In genomic region chr5:179530069-179530998, GRCh38 we compare ENCODE assay signal across 8 cellular contexts. TPM values are rescaled to one million over a fixed set of nuclear protein-coding genes. Genes with fewer than 3 reads are reported as not detected.
DNase-seq lines count a peak whose midpoint lies in the region; ATAC-seq and TF ChIP-seq lines count a peak whose summit lies in the region.

No MANE protein-coding gene starts in this region.

- peak overlapping the region; percentile 75 for H3K4me3 ChIP-seq in BLaER1
- H3K4me3 ChIP-seq in psoas muscle, result peak overlapping the region; percentile 62
- peak overlapping the region; percentile 58 for H3K4me3 ChIP-seq in upper lobe of right lung

- H3K4me1 ChIP-seq in BLaER1 (peaks cover 11% of the 10 kb centered on the region), psoas muscle (no peaks in the 10 kb centered on the region), upper lobe of right lung (peaks cover 9% of the 10 kb centered on the region)

- peak overlapping the region; percentile 81 for H3K9ac ChIP-seq in BLaER1

- H3K36me3 ChIP-seq in BLaER1, result no peaks in the 10 kb centered on the region
- no peaks in the 10 kb centered on the region for H3K36me3 ChIP-seq in psoas muscle (ENCODE audit: insufficient read depth in 1 of 2, low read depth in 1 of 2)
- no peaks in the 10 kb centered on the region for H3K36me3 ChIP-seq in upper lobe of right lung

- peak overlapping the region; percentile 90 for H3K4me2 ChIP-seq in BLaER1

- peak; percentile 47 for TF ChIP-seq CTCF in GM20000 (IDR thresholded peaks at IDR 0.05; ENCODE audit: extremely low read depth, missing control alignments)
- peak; percentile 15 for TF ChIP-seq CTCF in psoas muscle (IDR thresholded peaks at IDR 0.05)
- TF ChIP-seq CTCF in upper lobe of right lung (IDR thresholded peaks at IDR 0.05), result peak; percentile 48

- DNase-seq in GM20000 (ENCODE audit: low spot score), result peak; percentile 84
- DNase-seq in NCI-H1930 (lab: John Stamatoyannopoulos, UW), result peak; percentile 15 to 41
- DNase-seq in activated T-helper 9 cell treated with anti-CD3 and anti-CD28 coated beads, Interleukin-2, amount 50 U/mL, for 16 hours (ENCODE audit: low read depth), result peak; percentile 46
- DNase-seq in Right ventricle myocardium superior, result peak; percentile 82
- DNase-seq in psoas muscle, result peak; percentile 60 to 79
- DNase-seq in upper lobe of right lung, result peak; percentile 83
- DNase-seq in NCI-H1105 (lab: John Stamatoyannopoulos, UW), result no peak

- H3K27me3 ChIP-seq in BLaER1 (no peaks in the 10 kb centered on the region), psoas muscle (ENCODE audit: insufficient read depth in 3 of 3, low read length in 2 of 3) (peaks cover 0 to 31% (median 12%) of the 10 kb centered on the region in 3 donors), upper lobe of right lung (no peaks in the 10 kb centered on the region)

- intact Hi-C loops in Right ventricle myocardium superior (cut with DNase I), result no loop called here
- intact Hi-C loops in psoas muscle (cut with DNase I), result no loop called here
- intact Hi-C loops in upper lobe of right lung (cut with DNase I), result no loop called here

- H3K27ac ChIP-seq in BLaER1 (peak overlapping the region; percentile 74), psoas muscle (no peak overlapping the region), upper lobe of right lung (peak overlapping the region; percentile 36)

- H3K9me3 ChIP-seq in BLaER1, result no peaks in the 10 kb centered on the region; the same call in 1 of the 2 replicates
- no peaks in the 10 kb centered on the region for H3K9me3 ChIP-seq in psoas muscle
- no peaks in the 10 kb centered on the region for H3K9me3 ChIP-seq in upper lobe of right lung

- ATAC-seq in Right ventricle myocardium superior (ENCODE audit: poor library complexity) (peak; percentile 93), psoas muscle (peak; percentile 25 to 76 (median 63)), upper lobe of right lung (peak; percentile 95)

- 25 to 27% (median 25%) methylated on average over 63 to 65 of the region's 65 CpGs for WGBS in psoas muscle, 3 donors

- H4K20me1 ChIP-seq in BLaER1, result 0 out of 2 replicates have a peak, but pooled peaks cover 5% of the 10 kb centered on the region

RNA-seq across cellular contexts. Expression of gene RUFY1, which starts 20.0 kb away (rescaled TPM):
- total RNA-seq in Right ventricle myocardium superior, result 20.5 TPM
- total RNA-seq in psoas muscle, result 10 to 100 TPM; 17.9 to 26.3 (median 23.2) TPM
- polyA plus RNA-seq in psoas muscle, result 10 to 100 TPM; 22.7 to 24.0 (median 22.8) TPM
- 56.7 TPM for total RNA-seq in upper lobe of right lung
